Comparison of ENCODE assay signal across 14 cellular contexts in genomic region chr3:17094551-17094950, GRCh38.
"Had no signal": no experiment of that assay in that cellular context is flagged by ENCODE, and none has a peak within 500 bp of the region (broad histone marks: within the 10 kb centered on the region; RNA-seq: fewer than 3 reads in every experiment).

No MANE protein-coding gene starts in this region.

- H3K4me1 ChIP-seq: upper lobe of left lung had no signal

- H3K79me2 ChIP-seq: hepatocyte had no signal

- H3K36me3 ChIP-seq: suprapubic skin had no signal

- H3K27me3 ChIP-seq: hepatocyte, suprapubic skin, upper lobe of left lung had no signal

- DNase-seq: activated CD4-positive, alpha-beta memory T cell treated with anti-CD3 and anti-CD28 coated beads for 36 hours; activated CD4-positive, CD25-positive, alpha-beta regulatory T cell treated with anti-CD3 and anti-CD28 coated beads, Interleukin-2, amount 50 U/mL, for 72 hours; activated gamma-delta T cell treated with Interleukin-2 at 50 U/mL for 16 hours; activated T-cell treated with anti-CD3 and anti-CD28 coated beads, Interleukin-2, amount 50 U/mL, for 48 hours; central memory CD4-positive, alpha-beta T cell; cortex of kidney; effector memory CD8-positive, alpha-beta T cell; stimulated activated CD4-positive, alpha-beta T cell treated with anti-CD3 and anti-CD28 coated beads, Interleukin-2, amount 100 ng/mL, for 48 hours; stimulated activated naive CD8-positive, alpha-beta T cell treated with anti-CD3 and anti-CD28 coated beads, Interleukin-15, Interleukin-2, amounts not matched to agents 100 U/mL and 50 U/mL, for 24 hours; SW 1271; upper lobe of left lung had no signal

- H3K4me2 ChIP-seq: hepatocyte had no signal

- H3K27ac ChIP-seq: hepatocyte, suprapubic skin, upper lobe of left lung had no signal

- H3K4me3 ChIP-seq: hepatocyte, suprapubic skin, upper lobe of left lung had no signal

- ATAC-seq: effector memory CD8-positive, alpha-beta T cell; natural killer cell treated with Interleukin-12 subunit alpha and Interleukin-12 subunit beta and Interleukin-15 and Interleukin-18, amount 100 ng/mL, for 72 hours; stimulated activated naive CD8-positive, alpha-beta T cell treated with anti-CD3 and anti-CD28 coated beads, Interleukin-15, Interleukin-2, amounts not matched to agents 100 U/mL and 50 U/mL, for 24 hours had no signal

- H3K9me3 ChIP-seq: suprapubic skin, upper lobe of left lung had no signal
